Comparison of ENCODE assay signal across 10 cellular contexts in the genomic region with DNA sequence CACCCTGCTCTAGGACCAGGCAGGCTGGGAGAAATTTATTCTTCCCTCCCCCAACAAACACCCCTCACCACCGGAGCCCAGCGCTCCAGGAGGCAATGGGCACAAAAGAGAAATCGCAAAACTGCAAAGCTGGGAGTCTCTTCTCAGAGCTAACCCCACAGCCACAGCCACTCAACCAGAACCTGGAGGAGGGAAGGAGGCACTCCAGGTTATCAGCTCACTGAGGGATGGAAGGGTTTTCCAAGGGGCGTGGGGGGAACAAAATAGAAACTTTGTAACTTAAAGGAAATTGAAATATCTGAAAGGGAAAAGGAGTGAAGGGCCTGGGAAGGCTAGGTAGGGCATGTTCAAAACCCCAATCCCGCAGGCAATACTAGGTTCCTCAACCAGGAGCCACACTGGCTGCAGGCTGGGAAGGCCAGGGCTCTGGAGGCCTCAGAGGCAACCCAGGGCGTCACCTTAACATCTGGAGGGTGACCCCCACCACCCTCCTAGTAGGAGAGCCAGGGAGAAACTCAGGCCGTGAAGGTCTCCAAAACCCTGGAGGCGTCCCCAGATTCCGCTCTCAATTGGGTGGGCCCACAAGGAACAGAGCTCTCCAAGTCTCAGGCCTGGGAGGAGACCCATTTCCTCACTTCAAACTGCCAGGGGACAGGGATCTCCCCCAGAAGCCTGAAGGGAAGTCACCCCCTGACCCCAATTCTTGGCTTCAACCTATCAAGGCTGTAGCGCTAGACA. TPM values are rescaled to one million over a fixed set of nuclear protein-coding genes. Genes with fewer than 3 reads are reported as not detected.
DNase-seq lines count a peak whose midpoint lies in the region; ATAC-seq, FAIRE-seq and TF ChIP-seq lines count a peak whose summit lies in the region.
"Had no signal": no experiment of that assay in that cellular context is flagged by ENCODE, and none has a peak within 500 bp of the region (broad histone marks: within the 10 kb centered on the region; RNA-seq: fewer than 3 reads in every experiment).

No MANE protein-coding gene starts in this region.

- TF ChIP-seq RAD21 in A549 (conservative IDR thresholded peaks at IDR 0.05 in 1 of 2, IDR thresholded peaks at IDR 0.05 in 1 of 2): no peak

- peaks cover 32% of the 10 kb centered on the region for H3F3A ChIP-seq in GM23248 (ENCODE audit: insufficient read depth)

- no peak for DNase-seq in A549 (ENCODE audit: low read depth in 1 of 2, low spot score in 1 of 2)
- no peak for DNase-seq in GM23248
- no peak for DNase-seq in cardiac fibroblast (ENCODE audit: low read depth in 2 of 2)
- no peak for DNase-seq in amniotic stem cell (lab: John Stamatoyannopoulos, UW)
- DNase-seq in DMS 273 (lab: John Stamatoyannopoulos, UW; ENCODE audit: unreplicated experiment): no peak
- DNase-seq: activated naive CD4-positive, alpha-beta T cell treated with Interleukin-2 at 50 U/mL for 16 hours had no signal

- ATAC-seq in A549: peak in 1 of 2 experiments; percentile 18; a peak in 3 of 6 replicates
- no peak for ATAC-seq in GM21360 (IDR thresholded peaks at IDR 0.05; ENCODE audit: unreplicated experiment)
- no peak for ATAC-seq in GM19324 (IDR thresholded peaks at IDR 0.05; ENCODE audit: low FRiP score, unreplicated experiment)

- no peaks in the 10 kb centered on the region for H3K9me3 ChIP-seq in A549
- H3K9me3 ChIP-seq in GM23248 (ENCODE audit: low read depth): no peaks in the 10 kb centered on the region
- no peaks in the 10 kb centered on the region for H3K9me3 ChIP-seq in muscle layer of colon (ENCODE audit: low read length)

- TF ChIP-seq CTCF in A549 (IDR thresholded peaks at IDR 0.05) (no peak), cardiac fibroblast (IDR thresholded peaks at IDR 0.05; ENCODE audit: low read depth, low read length) (no peak)

- H3K27me3 ChIP-seq in GM23248 (replicated peaks; ENCODE audit: insufficient read depth) (no peaks in the 10 kb centered on the region), muscle layer of colon (ENCODE audit: control insufficient read depth in 1 of 2, insufficient read depth in 2 of 2, low read length in 2 of 2) (no peaks in the 10 kb centered on the region)

- POLR2A ChIA-PET in A549 (lab: Yijun Ruan, JAX): interaction anchor here (1.0 to 1.2 kb wide), 3 partner anchors 25 to 49 kb away, joined by 3 to 6 read pairs (median 4); a partner anchor contains a TSS

- in situ Hi-C loops in GM23248 (cut with MboI): no loop called here

- H3K4me2 ChIP-seq in A549 (peak overlapping the region; percentile 90), GM23248 (ENCODE audit: unreplicated experiment) (peak overlapping the region; percentile 96)

- 82% methylated on average over 10 of the region's 10 CpGs for WGBS in A549 (ENCODE audit: missing lambda C conversion rate)
- WGBS in GM23248 (ENCODE audit: low coverage in 1 of 2, low lambda C conversion rate in 2 of 2, missing lambda C conversion rate in 2 of 2), 2 experiments: 85 to 87% methylated on average over 10 of the region's 10 CpGs

- H3K9ac ChIP-seq in GM23248 (peak overlapping the region; percentile 88), muscle layer of colon (ENCODE audit: low read length) (peak overlapping the region; percentile 39)

- H2AFZ ChIP-seq in GM23248: peak overlapping the region; percentile 85

- no peaks in the 10 kb centered on the region for H4K20me1 ChIP-seq in GM23248 (ENCODE audit: insufficient read depth)

- H3K4me1 ChIP-seq in A549 (peaks cover 46% of the 10 kb centered on the region), GM23248 (ENCODE audit: insufficient read depth) (peaks cover 40% of the 10 kb centered on the region), muscle layer of colon (ENCODE audit: insufficient read depth, low read length) (peaks cover 38% of the 10 kb centered on the region)

- H3K79me2 ChIP-seq in GM23248 (ENCODE audit: insufficient read depth): no peaks in the 10 kb centered on the region

- H3K36me3 ChIP-seq in GM23248 (ENCODE audit: low read depth): no peaks in the 10 kb centered on the region
- peaks cover 23% of the 10 kb centered on the region for H3K36me3 ChIP-seq in muscle layer of colon (ENCODE audit: insufficient read depth, low read length)

- CTCF ChIA-PET in A549 (lab: Yijun Ruan, JAX): interaction anchor here (1.0 to 6.5 kb wide), 9 partner anchors 18 to 105 kb away, joined by 3 to 49 read pairs (median 4); a partner anchor contains a TSS

- H3K4me3 ChIP-seq in A549 (no peak overlapping the region), GM23248 (peak overlapping the region; percentile 80), cardiac fibroblast (replicated peaks in 1 of 2; ENCODE audit: low read depth in 2 of 2, low read length in 2 of 2) (peak overlapping the region; percentile 7 to 28), muscle layer of colon (ENCODE audit: low read depth in 1 of 2, low read length in 2 of 2) (peak overlapping the region; percentile 46 to 70)

- H3K27ac ChIP-seq in A549 (peak overlapping the region; percentile 59 to 94), GM23248 (peak overlapping the region; percentile 96), muscle layer of colon (ENCODE audit: low read depth, low read length) (peak overlapping the region; percentile 93)

- TF ChIP-seq EP300 in A549 (IDR thresholded peaks at IDR 0.05): no peak

- no peaks in the 10 kb centered on the region for H3K9me2 ChIP-seq in GM23248 (ENCODE audit: insufficient read depth)

- FAIRE-seq in A549 (lab: Jason Lieb, UNC): no peak
- FAIRE-seq: GM18507 had no signal

- TF ChIP-seq POLR2A in A549 (IDR thresholded peaks at IDR 0.05; ENCODE audit: low read length): no peak

TF ChIP-seq in A549, 52 proteins besides CTCF, POLR2A, EP300 and RAD21:
- TF ChIP-seq FOSB (CRISPR knock-in tag; IDR thresholded peaks at IDR 0.05) (no peak), ESRRA (IDR thresholded peaks at IDR 0.05; ENCODE audit: borderline replicate concordance, low read length) (no peak), GATA3 (IDR thresholded peaks at IDR 0.05; ENCODE audit: borderline replicate concordance) (no peak), NFE2L2 (conservative IDR thresholded peaks at IDR 0.05; ENCODE audit: low read length) (no peak), FOXS1 (CRISPR knock-in tag; IDR thresholded peaks at IDR 0.05) (no peak)
- TF ChIP-seq, protein P1, sequence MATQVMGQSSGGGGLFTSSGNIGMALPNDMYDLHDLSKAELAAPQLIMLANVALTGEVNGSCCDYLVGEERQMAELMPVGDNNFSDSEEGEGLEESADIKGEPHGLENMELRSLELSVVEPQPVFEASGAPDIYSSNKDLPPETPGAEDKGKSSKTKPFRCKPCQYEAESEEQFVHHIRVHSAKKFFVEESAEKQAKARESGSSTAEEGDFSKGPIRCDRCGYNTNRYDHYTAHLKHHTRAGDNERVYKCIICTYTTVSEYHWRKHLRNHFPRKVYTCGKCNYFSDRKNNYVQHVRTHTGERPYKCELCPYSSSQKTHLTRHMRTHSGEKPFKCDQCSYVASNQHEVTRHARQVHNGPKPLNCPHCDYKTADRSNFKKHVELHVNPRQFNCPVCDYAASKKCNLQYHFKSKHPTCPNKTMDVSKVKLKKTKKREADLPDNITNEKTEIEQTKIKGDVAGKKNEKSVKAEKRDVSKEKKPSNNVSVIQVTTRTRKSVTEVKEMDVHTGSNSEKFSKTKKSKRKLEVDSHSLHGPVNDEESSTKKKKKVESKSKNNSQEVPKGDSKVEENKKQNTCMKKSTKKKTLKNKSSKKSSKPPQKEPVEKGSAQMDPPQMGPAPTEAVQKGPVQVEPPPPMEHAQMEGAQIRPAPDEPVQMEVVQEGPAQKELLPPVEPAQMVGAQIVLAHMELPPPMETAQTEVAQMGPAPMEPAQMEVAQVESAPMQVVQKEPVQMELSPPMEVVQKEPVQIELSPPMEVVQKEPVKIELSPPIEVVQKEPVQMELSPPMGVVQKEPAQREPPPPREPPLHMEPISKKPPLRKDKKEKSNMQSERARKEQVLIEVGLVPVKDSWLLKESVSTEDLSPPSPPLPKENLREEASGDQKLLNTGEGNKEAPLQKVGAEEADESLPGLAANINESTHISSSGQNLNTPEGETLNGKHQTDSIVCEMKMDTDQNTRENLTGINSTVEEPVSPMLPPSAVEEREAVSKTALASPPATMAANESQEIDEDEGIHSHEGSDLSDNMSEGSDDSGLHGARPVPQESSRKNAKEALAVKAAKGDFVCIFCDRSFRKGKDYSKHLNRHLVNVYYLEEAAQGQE (IDR thresholded peaks at IDR 0.05): no peak

RNA-seq across cellular contexts. Expression of a gene that starts 3.2 kb away (rescaled TPM):
- 10.4 and 12.7 TPM in 2 replicates for polyA plus RNA-seq in A549 (2011; rRNA removed)
- polyA plus RNA-seq in A549 (2012; cell fraction: cytosol; rRNA removed): 15.0 and 25.1 TPM in 2 replicates
- polyA plus RNA-seq in A549 (2012; cell fraction: nucleus; rRNA removed): 47.3 and 56.0 TPM in 2 replicates
- polyA plus RNA-seq in A549 (2017; fragmentation: RNase III; extraction: RNeasy Plus Mini Kit Qiagen cat#74134 plus additional on column Dnase treatment): 18.1 to 18.4 TPM (median 18.3 TPM) in 3 replicates
- 20.4 and 34.1 TPM in 2 replicates for polyA minus RNA-seq in A549 (2011; rRNA and poly(A)+ RNA removed)
- 20.1 and 26.3 TPM in 2 replicates for total RNA-seq in GM23248 (2014; rRNA removed; shearing (Covaris generic))
- polyA plus RNA-seq in GM23248 (2016; fragmentation: Nextera tagmentation; extraction: Ambion mirVana): 8.2 and 10.6 TPM in 2 replicates

RNA-seq across cellular contexts. Expression of a gene that starts 48.7 kb away (rescaled TPM):
- polyA plus RNA-seq in A549 (2011; rRNA removed) (22.1 and 26.6 TPM in 2 replicates), A549 (2017; fragmentation: RNase III; extraction: RNeasy Plus Mini Kit Qiagen cat#74134 plus additional on column Dnase treatment) (17.8 to 20.2 TPM (median 18.7 TPM) in 3 replicates), GM23248 (2016; fragmentation: Nextera tagmentation; extraction: Ambion mirVana) (14.2 and 16.1 TPM in 2 replicates)
- 53.4 and 84.4 TPM in 2 replicates for polyA plus RNA-seq in A549 (2012; cell fraction: cytosol; rRNA removed)
- 34.7 and 58.1 TPM in 2 replicates for polyA plus RNA-seq in A549 (2012; cell fraction: nucleus; rRNA removed)
- polyA minus RNA-seq in A549 (2011; rRNA and poly(A)+ RNA removed): 15.7 and 29.4 TPM in 2 replicates
- total RNA-seq in GM23248 (2014; rRNA removed; shearing (Covaris generic)): 4.9 and 7.6 TPM in 2 replicates
